In genomic region chr6:37362101-37362823, GRCh38 we compare ENCODE assay signal across 21 cellular contexts.
"Had no signal": no experiment of that assay in that cellular context is flagged by ENCODE, and none has a peak within 500 bp of the region (broad histone marks: within the 10 kb centered on the region; RNA-seq: fewer than 3 reads in every experiment).

No MANE protein-coding gene starts in this region.

- H3K4me3 ChIP-seq: adrenal gland, heart left ventricle, ovary, prostate gland, right atrium auricular region, suprapubic skin, tibial nerve had no signal

- ATAC-seq: activated T-cell treated with anti-CD3 and anti-CD28 coated beads, Interleukin-2, amount 50 U/mL, for 4 hours; heart left ventricle; left cardiac atrium; natural killer cell treated with Interleukin-12 subunit alpha and Interleukin-12 subunit beta and Interleukin-15 and Interleukin-18, amount 100 ng/mL, for 72 hours; stimulated activated naive CD8-positive, alpha-beta T cell treated with anti-CD3 and anti-CD28 coated beads, Interleukin-15, amount 100 ng/mL, for 72 hours; T-helper 17 cell had no signal

- DNase-seq: activated CD4-positive, alpha-beta T cell treated with anti-CD3 and anti-CD28 coated beads for 1 hour; activated CD8-positive, alpha-beta memory T cell treated with anti-CD3 and anti-CD28 coated beads for 24 hours; activated CD8-positive, alpha-beta memory T cell treated with anti-CD3 and anti-CD28 coated beads, Interleukin-2, amount 50 U/mL, for 4 hours; activated naive CD4-positive, alpha-beta T cell; activated T-cell treated with anti-CD3 and anti-CD28 coated beads, Interleukin-2, amount 50 U/mL, for 4 hours; adrenal gland; cerebellar nuclear complex; cortex of kidney; endodermal cell; heart left ventricle; islet precursor cell; left cardiac atrium; ovary; stimulated activated CD4-positive, alpha-beta T cell treated with anti-CD3 and anti-CD28 coated beads, Interleukin-4, amount 100 ng/mL, for 4 hours; stimulated activated naive CD8-positive, alpha-beta T cell treated with anti-CD3 and anti-CD28 coated beads, Interleukin-15, amount 100 ng/mL, for 72 hours; T-helper 17 cell had no signal
